Comparison of ENCODE assay signal across 17 cellular contexts in genomic region chr1:72018562-72018961, GRCh38.
DNase-seq lines count a peak whose midpoint lies in the region; ATAC-seq and TF ChIP-seq lines count a peak whose summit lies in the region.
"Had no signal": no experiment of that assay in that cellular context is flagged by ENCODE, and none has a peak within 500 bp of the region (broad histone marks: within the 10 kb centered on the region; RNA-seq: fewer than 3 reads in every experiment).

No MANE protein-coding gene starts in this region.

- H3K27ac Mint-ChIP-seq in H9 (peak overlapping the region in 2 of 3 experiments; percentile 35 to 36; a peak in 2 of 7 replicates), WTC11 (peak overlapping the region; percentile 48; the same call in 1 of the 2 replicates)
- H3K27ac Mint-ChIP-seq: CD4-positive, alpha-beta memory T cell; HFFc6 had no signal

- no peak overlapping the region for H2AK5ac ChIP-seq in H9 (ENCODE audit: insufficient read length, low read length)

- no peak overlapping the region for H2BK120ac ChIP-seq in H9 (ENCODE audit: low read depth, low read length, poor library complexity, severe bottlenecking)

- no peaks in the 10 kb centered on the region for H3K9me3 ChIP-seq in H9 (ENCODE audit: control insufficient read depth, low read depth, low read length)
- H3K9me3 ChIP-seq: A549, BE2C had no signal

- no peak overlapping the region for H2BK20ac ChIP-seq in H9 (ENCODE audit: low read depth, low read length, poor library complexity, severe bottlenecking)

- no peaks in the 10 kb centered on the region for H3K79me1 ChIP-seq in H9 (ENCODE audit: insufficient read depth, low read depth, low read length, poor library complexity, severe bottlenecking)

- H2BK12ac ChIP-seq in H9 (ENCODE audit: insufficient read length, low read depth, low read length): no peak overlapping the region

- H3K56ac ChIP-seq in H9 (ENCODE audit: insufficient read length, low read depth, low read length): no peak overlapping the region

- no peak overlapping the region for H3K23ac ChIP-seq in H9 (ENCODE audit: insufficient read length, low read depth, low read length)

- H3K4ac ChIP-seq in H9 (ENCODE audit: low read depth, low read length): no peak overlapping the region

- H3K18ac ChIP-seq in H9 (ENCODE audit: insufficient read length, low read depth, low read length): no peak overlapping the region

- H3K4me1 Mint-ChIP-seq in H9: peaks cover 19 to 24% of the 10 kb centered on the region in 2 experiments
- peaks cover 21% of the 10 kb centered on the region for H3K4me1 Mint-ChIP-seq in WTC11
- H3K4me1 Mint-ChIP-seq: CD4-positive, alpha-beta memory T cell had no signal

- H4K20me1 ChIP-seq in H9 (ENCODE audit: control insufficient read depth, insufficient read depth, insufficient read length): no peaks in the 10 kb centered on the region

- H3K36me3 Mint-ChIP-seq in H9 (ENCODE audit: insufficient read depth in 1 of 3, low read depth in 3 of 3): no peaks in the 10 kb centered on the region
- no peaks in the 10 kb centered on the region for H3K36me3 Mint-ChIP-seq in WTC11
- H3K36me3 Mint-ChIP-seq: CD4-positive, alpha-beta memory T cell had no signal

- TF ChIP-seq POLR2A in GM18505 (IDR thresholded peaks at IDR 0.05; ENCODE audit: borderline replicate concordance, extremely low read depth, insufficient read depth, insufficient read length): no peak

- no peak overlapping the region for H3K9ac ChIP-seq in H9 (ENCODE audit: extremely low read depth, insufficient read length, low read length)

- no CpG with 5 or more reads among the region's 2 CpGs for WGBS in H9 (ENCODE audit: extremely low coverage, insufficient read length, low lambda C conversion rate)

- H2BK5ac ChIP-seq in H9 (ENCODE audit: insufficient read length, low read length): no peak overlapping the region

- H3K79me2 ChIP-seq in H9 (ENCODE audit: insufficient read depth, low read length): no peaks in the 10 kb centered on the region

- H4K91ac ChIP-seq in H9 (ENCODE audit: insufficient read length, low read depth, low read length): no peak overlapping the region

- H3K14ac ChIP-seq in H9 (ENCODE audit: insufficient read depth, low read length): no peak overlapping the region

- CTCF ChIA-PET in WTC11 (lab: Charles Lee): no interaction called here

- no peaks in the 10 kb centered on the region for H3K27me3 Mint-ChIP-seq in H9 (ENCODE audit: low read depth)
- H3K27me3 Mint-ChIP-seq in WTC11 (ENCODE audit: low read depth): no peaks in the 10 kb centered on the region
- H3K27me3 Mint-ChIP-seq: CD4-positive, alpha-beta memory T cell had no signal

- H3K4me3 Mint-ChIP-seq in H9 (no peak overlapping the region), WTC11 (no peak overlapping the region)
- H3K4me3 Mint-ChIP-seq: CD4-positive, alpha-beta memory T cell; HFFc6 had no signal

- no peak for DNase-seq in H9
- DNase-seq in WTC11 (ENCODE audit: low spot score): peak; percentile 13
- DNase-seq in iPS-NIHi11 (ENCODE audit: low spot score): peak; percentile 14
- no peak for DNase-seq in amniotic stem cell (lab: John Stamatoyannopoulos, UW)
- DNase-seq: BE2C; CD4-positive, alpha-beta memory T cell; DMS153; DMS79 treated with DMSO at 0.1 percent for 48 hours; GDM1; HCEC 1CT; HFFc6 had no signal

- no peak overlapping the region for H2BK15ac ChIP-seq in H9 (ENCODE audit: low read depth, low read length)

- H4K8ac ChIP-seq in H9 (replicated peaks; ENCODE audit: insufficient read length, low read depth, low read length): no peak overlapping the region

- no peak overlapping the region for H3T11ph ChIP-seq in H9 (ENCODE audit: low read length)

- H2AFZ ChIP-seq in H9 (ENCODE audit: low read length): no peak overlapping the region

- no peaks in the 10 kb centered on the region for H3K27me3 ChIP-seq in H9 (ENCODE audit: insufficient read depth, low read length)
- H3K27me3 ChIP-seq: BE2C had no signal

- POLR2A ChIA-PET in WTC11 (lab: Charles Lee): no interaction called here

- peaks cover 2% of the 10 kb centered on the region; the same call in 1 of the 2 replicates for H3K4me1 ChIP-seq in H9 (ENCODE audit: insufficient read depth, low read length)
- H3K4me1 ChIP-seq: A549, BE2C had no signal

- peak; percentile 84 for ATAC-seq in WTC11
- ATAC-seq in GM19455 (IDR thresholded peaks at IDR 0.05; ENCODE audit: unreplicated experiment): no peak
- no peak for ATAC-seq in GM18909 (IDR thresholded peaks at IDR 0.05; ENCODE audit: poor library complexity, unreplicated experiment)
- ATAC-seq in GM18505 (IDR thresholded peaks at IDR 0.05; ENCODE audit: unreplicated experiment): no peak
- ATAC-seq: A549 had no signal

- no peak overlapping the region for H4K5ac ChIP-seq in H9 (ENCODE audit: insufficient read length, low read depth, low read length)

- H3K9me3 Mint-ChIP-seq in H9 (no peaks in the 10 kb centered on the region), WTC11 (no peaks in the 10 kb centered on the region)
- H3K9me3 Mint-ChIP-seq: HFFc6 had no signal

- TF ChIP-seq CTCF in H9 (conservative IDR thresholded peaks at IDR 0.05) (no peak), WTC11 (IDR thresholded peaks at IDR 0.05) (no peak)

- H3K27ac ChIP-seq in H9 (ENCODE audit: insufficient read length, low read depth, low read length): no peak overlapping the region
- H3K27ac ChIP-seq: A549, C4-2B, HL-60 had no signal

- H3K4me2 ChIP-seq in H9 (ENCODE audit: insufficient read depth, insufficient read length, low read length): no peak overlapping the region
- H3K4me2 ChIP-seq: A549 had no signal

- H3K23me2 ChIP-seq in H9 (ENCODE audit: insufficient read length, low read depth, low read length, poor library complexity, severe bottlenecking): no peaks in the 10 kb centered on the region

TF ChIP-seq in WTC11, 78 proteins besides CTCF, POLR2A, EP300 and RAD21 (continues in another document):
- no peak for TF ChIP-seq CREB1 (CRISPR knock-in tag; IDR thresholded peaks at IDR 0.05)
- no peak for TF ChIP-seq RORB (CRISPR knock-in tag; IDR thresholded peaks at IDR 0.05)
- TF ChIP-seq HMGXB4 (CRISPR knock-in tag; IDR thresholded peaks at IDR 0.05): no peak
- TF ChIP-seq AR (CRISPR knock-in tag; IDR thresholded peaks at IDR 0.05): no peak
- TF ChIP-seq GRHL2 (CRISPR knock-in tag; IDR thresholded peaks at IDR 0.05; ENCODE audit: insufficient replicate concordance, severe bottlenecking): no peak
- no peak for TF ChIP-seq TP53 (CRISPR knock-in tag; IDR thresholded peaks at IDR 0.05)
- no peak for TF ChIP-seq STAT6 (CRISPR knock-in tag; conservative IDR thresholded peaks at IDR 0.05; ENCODE audit: low read depth)

Comparison
In these comparisons a context has a peak if more than half of its experiments do, and no peak if none do; other contexts are left out.
1. DNase-seq: peak in WTC11 (single experiment) and iPS-NIHi11 (single experiment); none in H9 (single experiment) and amniotic stem cell (single experiment).